In genomic region chr11:1288426-1289151, GRCh38 we compare ENCODE assay signal across 25 cellular contexts.
"Had no signal": no experiment of that assay in that cellular context is flagged by ENCODE, and none has a peak within 500 bp of the region (broad histone marks: within the 10 kb centered on the region; RNA-seq: fewer than 3 reads in every experiment).

No MANE protein-coding gene starts in this region.

- ATAC-seq: activated CD4-positive, CD25-positive, alpha-beta regulatory T cell treated with anti-CD3 and anti-CD28 coated beads, Interleukin-2, amount 50 U/mL, for 24 hours; esophagus mucosa; SK-N-SH treated with all-trans-retinoic acid at 6 μM for 48 hours; T-helper 17 cell had no signal

- H3K4me1 ChIP-seq: ascending aorta, sigmoid colon, tibial artery had no signal

- H3K27me3 ChIP-seq: ascending aorta, cardiac muscle cell, neutrophil, sigmoid colon, suprapubic skin, tibial artery had no signal

- H3K4me3 ChIP-seq: ascending aorta, cardiac muscle cell, lung, sigmoid colon, suprapubic skin, tibial artery had no signal

- H3K9me3 ChIP-seq: ascending aorta, neutrophil, sigmoid colon, suprapubic skin, tibial artery had no signal

- FAIRE-seq: islet of Langerhans, small intestine had no signal

- DNase-seq: activated CD4-positive, alpha-beta T cell treated with anti-CD3 and anti-CD28 coated beads for 48 hours; activated CD4-positive, alpha-beta T cell treated with anti-CD3 and anti-CD28 coated beads, Interleukin-2, amount 50 U/mL, for 48 hours; activated CD8-positive, alpha-beta memory T cell treated with anti-CD3 and anti-CD28 coated beads for 24 hours; activated effector memory CD4-positive, alpha-beta T cell treated with Interleukin-2 at 50 U/mL for 16 hours; activated naive CD4-positive, alpha-beta T cell treated with Interleukin-2 at 50 U/mL for 16 hours; endodermal cell; foreskin fibroblast; mesendoderm; sigmoid colon; small intestine; stimulated activated CD4-positive, alpha-beta T cell treated with anti-CD3 and anti-CD28 coated beads, Interleukin-1b, Interleukin-23, amount 100 ng/mL, for 48 hours; stimulated activated naive CD4-positive, alpha-beta T cell; T1000; WERI-Rb-1 had no signal

- H3K27ac ChIP-seq: ascending aorta, cardiac muscle cell, neutrophil, sigmoid colon, suprapubic skin, tibial artery, WERI-Rb-1 had no signal
